ENCODE assay signal across 8 cellular contexts in the genomic region with DNA sequence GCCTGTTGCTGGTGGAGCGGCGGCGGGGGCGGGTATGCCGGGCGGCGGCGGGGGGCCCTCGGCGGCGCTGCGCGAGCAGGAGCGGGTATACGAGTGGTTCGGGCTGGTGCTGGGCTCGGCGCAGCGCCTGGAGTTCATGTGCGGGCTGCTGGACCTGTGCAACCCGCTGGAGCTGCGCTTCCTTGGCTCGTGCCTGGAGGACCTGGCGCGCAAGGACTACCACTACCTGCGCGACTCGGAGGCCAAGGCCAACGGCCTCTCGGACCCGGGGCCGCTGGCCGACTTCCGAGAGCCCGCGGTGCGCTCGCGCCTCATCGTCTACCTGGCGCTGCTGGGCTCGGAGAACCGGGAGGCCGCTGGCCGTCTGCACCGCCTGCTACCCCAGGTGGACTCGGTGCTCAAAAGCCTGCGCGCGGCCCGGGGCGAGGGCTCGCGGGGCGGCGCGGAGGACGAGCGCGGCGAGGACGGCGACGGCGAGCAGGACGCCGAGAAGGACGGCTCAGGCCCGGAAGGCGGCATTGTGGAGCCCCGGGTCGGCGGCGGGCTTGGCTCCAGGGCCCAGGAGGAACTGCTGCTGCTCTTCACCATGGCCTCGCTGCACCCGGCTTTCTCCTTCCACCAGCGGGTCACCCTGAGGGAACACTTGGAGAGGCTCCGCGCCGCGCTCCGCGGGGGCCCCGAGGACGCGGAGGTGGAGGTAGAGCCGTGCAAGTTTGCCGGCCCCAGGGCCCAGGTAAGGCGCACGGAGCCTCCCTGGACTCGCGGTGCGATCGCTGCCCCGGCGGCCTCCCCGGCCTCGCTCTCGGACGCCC. TPM values are rescaled to one million over a fixed set of nuclear protein-coding genes. Genes with fewer than 3 reads are reported as not detected.
A peak's percentile ranks its signal among the peaks of the same experiment; 100 is the strongest.
DNase-seq lines count a peak whose midpoint lies in the region; ATAC-seq, FAIRE-seq and TF ChIP-seq lines count a peak whose summit lies in the region.

No MANE protein-coding gene starts in this region.

- WGBS in pancreas, 2 donors, result 0% methylated on average over 71 to 100 of the region's 100 CpGs

- ATAC-seq in HG03354 (IDR thresholded peaks at IDR 0.05; ENCODE audit: poor library complexity, severe bottlenecking, unreplicated experiment) (peak; percentile 13), Right ventricle myocardium inferior (no peak), pancreas (peak; percentile 0 to 6 (median 0))
- ATAC-seq in activated naive CD4-positive, alpha-beta T cell treated with anti-CD3 and anti-CD28 coated beads, Interleukin-2, amount 50 U/mL, for 72 hours, result peak in 1 of 2 donors; percentile 10

- peak; percentile 75 for DNase-seq in D341Med (ENCODE audit: low spot score)
- peak; percentile 34 for DNase-seq in SK-N-DZ (ENCODE audit: low spot score)
- peak; percentile 60 to 63 for DNase-seq in activated naive CD4-positive, alpha-beta T cell treated with anti-CD3 and anti-CD28 coated beads, Interleukin-2, amount 50 U/mL, for 72 hours (ENCODE audit: low spot score in 2 of 2)
- peak; percentile 80 for DNase-seq in Right ventricle myocardium inferior (ENCODE audit: missing footprints)
- peak; percentile 55 to 88 (median 70) for DNase-seq in pancreas
- DNase-seq in ureter (ENCODE audit: low spot score), result peak; percentile 56
- DNase-seq in SW 1271 (lab: John Stamatoyannopoulos, UW), result no peak

- intact Hi-C loops in Right ventricle myocardium inferior (cut with DNase I), result loop anchor here (5.0 kb wide), 3 partner anchors 58 to 197 kb away; partner anchors contain the start of gene TNFRSF11A
- intact Hi-C loops in pancreas (cut with DNase I), result no loop called here

- H3K9me3 ChIP-seq in pancreas, result no peaks in the 10 kb centered on the region

- no peaks in the 10 kb centered on the region for H3K36me3 ChIP-seq in pancreas

- FAIRE-seq in pancreas (lab: Jason Lieb, UNC), result no peak

- H3K36me3 Mint-ChIP-seq in activated naive CD4-positive, alpha-beta T cell treated with anti-CD3 and anti-CD28 coated beads, Interleukin-2, amount 50 U/mL, for 72 hours, result peaks cover 15 to 22% of the 10 kb centered on the region in 2 donors

- peak overlapping the region; percentile 86 to 98 (median 93) for H3K27ac ChIP-seq in pancreas

- H3K27me3 ChIP-seq in pancreas, result no peaks in the 10 kb centered on the region

- H3K27ac Mint-ChIP-seq in activated naive CD4-positive, alpha-beta T cell treated with anti-CD3 and anti-CD28 coated beads, Interleukin-2, amount 50 U/mL, for 72 hours, result peak overlapping the region; percentile 77 to 91

- no peaks in the 10 kb centered on the region for H3K9me3 Mint-ChIP-seq in activated naive CD4-positive, alpha-beta T cell treated with anti-CD3 and anti-CD28 coated beads, Interleukin-2, amount 50 U/mL, for 72 hours

- TF ChIP-seq CTCF in pancreas (IDR thresholded peaks at IDR 0.05), result no peak

- peaks cover 16 to 26% (median 19%) of the 10 kb centered on the region in 3 donors for H3K4me1 ChIP-seq in pancreas

- peak overlapping the region; percentile 76 to 98 (median 86) for H3K4me3 ChIP-seq in pancreas

RNA-seq across cellular contexts. Expression of gene ZCCHC2, which starts 1.0 kb away (rescaled TPM):
- polyA plus RNA-seq in SK-N-DZ (2014; cell fraction: cytosol; rRNA removed), result 3.6 and 4.9 TPM in 2 replicates
- 3.8 and 4.6 TPM in 2 replicates for polyA plus RNA-seq in SK-N-DZ (2014; cell fraction: nucleus; rRNA removed)
- 10 to 100 TPM; 33.8 to 66.0 TPM for total RNA-seq in activated naive CD4-positive, alpha-beta T cell treated with anti-CD3 and anti-CD28 coated beads, Interleukin-2, amount 50 U/mL, for 72 hours
- total RNA-seq in Right ventricle myocardium inferior (18.2 TPM), pancreas (10 to 100 TPM in 1 of 6 donors, 1 to 10 TPM in 5; 7.4 to 14.2 (median 8.3) TPM), ureter (36.8 TPM)
- polyA plus RNA-seq in pancreas, result 1 to 10 TPM; 4.1 to 6.0 TPM

Comparison
In these comparisons a context has a peak if more than half of its experiments do, and no peak if none do; other contexts are left out.
1. DNase-seq: peak in D341Med (single experiment), SK-N-DZ (single experiment), activated naive CD4-positive, alpha-beta T cell treated with anti-CD3 and anti-CD28 coated beads, Interleukin-2, amount 50 U/mL, for 72 hours (2 of 2), Right ventricle myocardium inferior (single experiment), pancreas (6 of 6) and ureter (single experiment); none in SW 1271 (0 of 2).